In genomic region chr22:42132457-42132856, GRCh38 we compare ENCODE assay signal across 1 cellular context.
TF ChIP-seq lines count a peak whose summit lies in the region.

No MANE protein-coding gene starts in this region.

TF ChIP-seq in HCT116, 20 proteins besides CTCF, POLR2A, EP300 and RAD21 (continued from another document):
- TF ChIP-seq SRF (IDR thresholded peaks at IDR 0.05; ENCODE audit: low read depth) (no peak), FOSL1 (IDR thresholded peaks at IDR 0.05; ENCODE audit: low read depth) (no peak), ATF3 (IDR thresholded peaks at IDR 0.05) (no peak)
